Comparison of ENCODE assay signal across 11 cellular contexts in genomic region chr2:222722327-222722946, GRCh38. TPM values are rescaled to one million over a fixed set of nuclear protein-coding genes. Genes with fewer than 3 reads are reported as not detected.
DNase-seq lines count a peak whose midpoint lies in the region; ATAC-seq and TF ChIP-seq lines count a peak whose summit lies in the region.
"Had no signal": no experiment of that assay in that cellular context is flagged by ENCODE, and none has a peak within 500 bp of the region (broad histone marks: within the 10 kb centered on the region; RNA-seq: fewer than 3 reads in every experiment).

No MANE protein-coding gene starts in this region.

- H3K4me3 ChIP-seq in brain microvascular endothelial cell (ENCODE audit: low read depth, low read length) (no peak overlapping the region), Karpas-422 (ENCODE audit: low read length) (no peak overlapping the region)

- H3K27ac ChIP-seq in brain microvascular endothelial cell (peak overlapping the region; percentile 2), Karpas-422 (ENCODE audit: low read length) (no peak overlapping the region)
- H3K27ac ChIP-seq: parathyroid adenoma had no signal

- H3K79me2 ChIP-seq in Karpas-422 (ENCODE audit: low read length) = no peaks in the 10 kb centered on the region
- H3K79me2 ChIP-seq: parathyroid adenoma had no signal

- no peaks in the 10 kb centered on the region for H4K20me1 ChIP-seq in Karpas-422 (ENCODE audit: insufficient read depth, low read depth, low read length)

- ATAC-seq in GM19438 (IDR thresholded peaks at IDR 0.05; ENCODE audit: low read depth, unreplicated experiment) = peak; percentile 99
- peak; percentile 97 for ATAC-seq in HG03066 (IDR thresholded peaks at IDR 0.05; ENCODE audit: low read depth, unreplicated experiment)

- H3K27me3 ChIP-seq in brain microvascular endothelial cell (replicated peaks) = no peaks in the 10 kb centered on the region
- H3K27me3 ChIP-seq in Karpas-422 (ENCODE audit: low read length) = no peaks in the 10 kb centered on the region

- TF ChIP-seq CTCF in brain microvascular endothelial cell (IDR thresholded peaks at IDR 0.05; ENCODE audit: low read depth, low read length, missing control alignments) = no peak

- H3K9me2 ChIP-seq in Karpas-422 (replicated peaks; ENCODE audit: insufficient read depth, low read length) = no peaks in the 10 kb centered on the region

- no peak overlapping the region for H3K4me2 ChIP-seq in Karpas-422 (ENCODE audit: low read depth, low read length, poor library complexity, severe bottlenecking)

- peak; percentile 53 for DNase-seq in COLO829 (ENCODE audit: low spot score)
- DNase-seq in brain microvascular endothelial cell = no peak
- DNase-seq in KG1 (lab: John Stamatoyannopoulos, UW) = no peak
- DNase-seq in activated T-cell treated with anti-CD3 and anti-CD28 coated beads for 4 hours = no peak
- DNase-seq in activated T-cell treated with anti-CD3 and anti-CD28 coated beads, Interleukin-2, amount 50 U/mL, for 1 hour = no peak
- DNase-seq in Karpas-422 = no peak
- DNase-seq: activated B cell treated with CpG ODN at 0.5 μM for 24 hours, NCI-H1417 treated with DMSO at 0.1 percent for 48 hours had no signal

- H3K4me1 ChIP-seq in Karpas-422 (ENCODE audit: low read length) = no peaks in the 10 kb centered on the region
- H3K4me1 ChIP-seq: parathyroid adenoma had no signal

- H3K9ac ChIP-seq in Karpas-422 (ENCODE audit: low read length) = no peak overlapping the region
- H3K9ac ChIP-seq: parathyroid adenoma had no signal

- no peaks in the 10 kb centered on the region for H3K9me3 ChIP-seq in Karpas-422 (ENCODE audit: low read length)

- in situ Hi-C loops in brain microvascular endothelial cell (cut with HindIII; ENCODE audit: low pct_ligation_motif_present, low sequenced_read_pairs) = loop anchor here (25.0 kb wide), 1 partner anchor 140 kb away; the partner anchor contains the start of gene ACSL3

- H3K36me3 ChIP-seq in brain microvascular endothelial cell (replicated peaks) (no peaks in the 10 kb centered on the region), Karpas-422 (ENCODE audit: insufficient read depth, low read length) (no peaks in the 10 kb centered on the region)

- H2AFZ ChIP-seq in Karpas-422 (ENCODE audit: low read length) = no peak overlapping the region
- H2AFZ ChIP-seq: parathyroid adenoma had no signal

RNA-seq across cellular contexts. Expression of gene MOGAT1, which starts 51.0 kb away (rescaled TPM):
- total RNA-seq in Karpas-422 (2014; rRNA removed; shearing (Covaris generic); ENCODE audit: low replicate concordance) = not detected in 2 replicates
- total RNA-seq: activated B cell treated with CpG ODN at 0.5 μM for 24 hours had no signal
